In the genomic region with DNA sequence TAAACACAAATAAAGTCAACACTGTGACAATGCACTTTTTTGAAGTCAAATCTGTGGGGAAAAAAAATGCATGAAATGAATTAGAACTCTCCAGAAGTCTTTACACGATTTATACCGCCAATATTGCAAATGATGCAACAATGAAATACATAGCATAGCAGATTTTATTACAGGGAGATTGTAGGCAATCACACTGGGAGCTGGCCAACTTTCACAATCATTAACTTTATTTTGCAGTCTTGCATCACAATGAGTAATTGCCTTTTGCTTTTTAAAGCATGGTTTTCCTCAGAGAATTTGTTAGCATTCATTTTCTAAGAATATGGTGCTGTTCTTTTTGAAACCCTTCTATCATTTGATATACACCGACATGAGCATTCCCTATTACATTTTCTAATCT, we compare ENCODE assay signal across 1 cellular context.
TF ChIP-seq lines count a peak whose summit lies in the region.

No MANE protein-coding gene starts in this region.

TF ChIP-seq in GM23338, 12 proteins besides CTCF, POLR2A, EP300 and RAD21 (continued from another document):
- TF ChIP-seq, protein P1, sequence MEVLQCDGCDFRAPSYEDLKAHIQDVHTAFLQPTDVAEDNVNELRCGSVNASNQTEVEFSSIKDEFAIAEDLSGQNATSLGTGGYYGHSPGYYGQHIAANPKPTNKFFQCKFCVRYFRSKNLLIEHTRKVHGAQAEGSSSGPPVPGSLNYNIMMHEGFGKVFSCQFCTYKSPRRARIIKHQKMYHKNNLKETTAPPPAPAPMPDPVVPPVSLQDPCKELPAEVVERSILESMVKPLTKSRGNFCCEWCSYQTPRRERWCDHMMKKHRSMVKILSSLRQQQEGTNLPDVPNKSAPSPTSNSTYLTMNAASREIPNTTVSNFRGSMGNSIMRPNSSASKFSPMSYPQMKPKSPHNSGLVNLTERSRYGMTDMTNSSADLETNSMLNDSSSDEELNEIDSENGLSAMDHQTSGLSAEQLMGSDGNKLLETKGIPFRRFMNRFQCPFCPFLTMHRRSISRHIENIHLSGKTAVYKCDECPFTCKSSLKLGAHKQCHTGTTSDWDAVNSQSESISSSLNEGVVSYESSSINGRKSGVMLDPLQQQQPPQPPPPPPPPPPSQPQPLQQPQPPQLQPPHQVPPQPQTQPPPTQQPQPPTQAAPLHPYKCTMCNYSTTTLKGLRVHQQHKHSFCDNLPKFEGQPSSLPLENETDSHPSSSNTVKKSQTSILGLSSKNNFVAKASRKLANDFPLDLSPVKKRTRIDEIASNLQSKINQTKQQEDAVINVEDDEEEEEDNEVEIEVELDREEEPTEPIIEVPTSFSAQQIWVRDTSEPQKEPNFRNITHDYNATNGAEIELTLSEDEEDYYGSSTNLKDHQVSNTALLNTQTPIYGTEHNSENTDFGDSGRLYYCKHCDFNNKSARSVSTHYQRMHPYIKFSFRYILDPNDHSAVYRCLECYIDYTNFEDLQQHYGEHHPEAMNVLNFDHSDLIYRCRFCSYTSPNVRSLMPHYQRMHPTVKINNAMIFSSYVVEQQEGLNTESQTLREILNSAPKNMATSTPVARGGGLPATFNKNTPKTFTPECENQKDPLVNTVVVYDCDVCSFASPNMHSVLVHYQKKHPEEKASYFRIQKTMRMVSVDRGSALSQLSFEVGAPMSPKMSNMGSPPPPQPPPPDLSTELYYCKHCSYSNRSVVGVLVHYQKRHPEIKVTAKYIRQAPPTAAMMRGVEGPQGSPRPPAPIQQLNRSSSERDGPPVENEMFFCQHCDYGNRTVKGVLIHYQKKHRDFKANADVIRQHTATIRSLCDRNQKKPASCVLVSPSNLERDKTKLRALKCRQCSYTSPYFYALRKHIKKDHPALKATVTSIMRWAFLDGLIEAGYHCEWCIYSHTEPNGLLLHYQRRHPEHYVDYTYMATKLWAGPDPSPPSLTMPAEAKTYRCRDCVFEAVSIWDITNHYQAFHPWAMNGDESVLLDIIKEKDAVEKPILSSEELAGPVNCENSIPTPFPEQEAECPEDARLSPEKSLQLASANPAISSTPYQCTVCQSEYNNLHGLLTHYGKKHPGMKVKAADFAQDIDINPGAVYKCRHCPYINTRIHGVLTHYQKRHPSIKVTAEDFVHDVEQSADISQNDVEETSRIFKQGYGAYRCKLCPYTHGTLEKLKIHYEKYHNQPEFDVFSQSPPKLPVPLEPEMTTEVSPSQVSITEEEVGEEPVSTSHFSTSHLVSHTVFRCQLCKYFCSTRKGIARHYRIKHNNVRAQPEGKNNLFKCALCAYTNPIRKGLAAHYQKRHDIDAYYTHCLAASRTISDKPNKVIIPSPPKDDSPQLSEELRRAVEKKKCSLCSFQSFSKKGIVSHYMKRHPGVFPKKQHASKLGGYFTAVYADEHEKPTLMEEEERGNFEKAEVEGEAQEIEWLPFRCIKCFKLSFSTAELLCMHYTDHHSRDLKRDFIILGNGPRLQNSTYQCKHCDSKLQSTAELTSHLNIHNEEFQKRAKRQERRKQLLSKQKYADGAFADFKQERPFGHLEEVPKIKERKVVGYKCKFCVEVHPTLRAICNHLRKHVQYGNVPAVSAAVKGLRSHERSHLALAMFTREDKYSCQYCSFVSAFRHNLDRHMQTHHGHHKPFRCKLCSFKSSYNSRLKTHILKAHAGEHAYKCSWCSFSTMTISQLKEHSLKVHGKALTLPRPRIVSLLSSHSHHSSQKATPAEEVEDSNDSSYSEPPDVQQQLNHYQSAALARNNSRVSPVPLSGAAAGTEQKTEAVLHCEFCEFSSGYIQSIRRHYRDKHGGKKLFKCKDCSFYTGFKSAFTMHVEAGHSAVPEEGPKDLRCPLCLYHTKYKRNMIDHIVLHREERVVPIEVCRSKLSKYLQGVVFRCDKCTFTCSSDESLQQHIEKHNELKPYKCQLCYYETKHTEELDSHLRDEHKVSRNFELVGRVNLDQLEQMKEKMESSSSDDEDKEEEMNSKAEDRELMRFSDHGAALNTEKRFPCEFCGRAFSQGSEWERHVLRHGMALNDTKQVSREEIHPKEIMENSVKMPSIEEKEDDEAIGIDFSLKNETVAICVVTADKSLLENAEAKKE (CRISPR knock-in tag; IDR thresholded peaks at IDR 0.05) = no peak
- TF ChIP-seq ZNF331 (CRISPR knock-in tag; IDR thresholded peaks at IDR 0.05; ENCODE audit: low read depth) = no peak
- no peak for TF ChIP-seq NANOG (IDR thresholded peaks at IDR 0.05; ENCODE audit: borderline replicate concordance)
